ENCODE assay signal across 11 cellular contexts in the genomic region with DNA sequence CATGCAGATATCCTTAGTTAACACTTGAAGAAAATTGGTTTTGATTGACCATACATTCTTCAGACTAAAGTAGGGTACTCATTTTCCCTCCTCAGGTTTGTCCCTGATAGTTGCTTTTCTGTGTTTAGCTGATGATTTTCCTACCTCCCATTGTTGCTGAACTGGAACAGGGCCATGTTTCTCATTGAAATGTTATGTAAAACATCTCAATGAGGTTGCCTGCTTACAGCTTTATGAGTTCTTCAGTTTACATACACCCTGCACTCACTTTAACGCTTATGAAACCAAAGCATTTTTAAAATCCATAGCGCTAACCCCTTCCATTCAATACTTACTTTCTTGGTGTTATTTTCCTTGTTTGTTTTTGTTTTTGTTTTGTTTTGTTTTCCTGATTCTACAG.
DNase-seq lines count a peak whose midpoint lies in the region; TF ChIP-seq lines count a peak whose summit lies in the region.
"Had no signal": no experiment of that assay in that cellular context is flagged by ENCODE, and none has a peak within 500 bp of the region (broad histone marks: within the 10 kb centered on the region; RNA-seq: fewer than 3 reads in every experiment).

No MANE protein-coding gene starts in this region.

- H3K27me3 ChIP-seq in prostate gland (replicated peaks; ENCODE audit: insufficient read depth): no peaks in the 10 kb centered on the region

- WGBS in prostate gland: 24% methylated on average over 2 of the region's 2 CpGs

- H3K27ac ChIP-seq in epithelial cell of prostate (peak overlapping the region; percentile 32), prostate gland (no peak overlapping the region)
- H3K27ac ChIP-seq: coronary artery had no signal

- no peak for TF ChIP-seq POLR2A in prostate gland (IDR thresholded peaks at IDR 0.05)

- no peaks in the 10 kb centered on the region for H3K36me3 ChIP-seq in prostate gland

- H3K4me1 ChIP-seq in prostate gland (replicated peaks): no peaks in the 10 kb centered on the region

- no peak for TF ChIP-seq CTCF in prostate gland (IDR thresholded peaks at IDR 0.05)

- intact Hi-C loops in prostate gland (cut with DNase I): no loop called here

- no peak overlapping the region for H3K4me3 ChIP-seq in prostate gland
- H3K4me3 ChIP-seq: coronary artery, K562 had no signal

- DNase-seq in GM03348 (ENCODE audit: low spot score) (peak; percentile 65), NCI-H526 (lab: John Stamatoyannopoulos, UW) (peak; percentile 89 to 90), epithelial cell of prostate (ENCODE audit: low read depth, low spot score) (no peak), renal cortical epithelial cell (ENCODE audit: low read depth) (peak; percentile 81), prostate gland (ENCODE audit: low spot score) (no peak), AML-193 (lab: John Stamatoyannopoulos, UW) (no peak)
- DNase-seq in stimulated activated CD4-positive, alpha-beta T cell treated with anti-CD3 and anti-CD28 coated beads, Interleukin-1b, Interleukin-23, amount 100 ng/mL, for 48 hours: no peak
- DNase-seq: stimulated activated CD4-positive, alpha-beta T cell treated with anti-CD3 and anti-CD28 coated beads, Interleukin-4, amount 100 ng/mL, for 24 hours; substantia nigra had no signal

- H3K9me3 ChIP-seq in prostate gland: no peaks in the 10 kb centered on the region

Comparison
In these comparisons a context has a peak if more than half of its experiments do, and no peak if none do; other contexts are left out.
1. DNase-seq: peak in GM03348 (single experiment), NCI-H526 (2 of 2) and renal cortical epithelial cell (single experiment); none in epithelial cell of prostate (single experiment), stimulated activated CD4-positive, alpha-beta T cell treated with anti-CD3 and anti-CD28 coated beads, Interleukin-1b, Interleukin-23, amount 100 ng/mL, for 48 hours (single experiment), prostate gland (single experiment) and AML-193 (0 of 2).